29 cellular contexts compared by ENCODE assay signal in the genomic region with DNA sequence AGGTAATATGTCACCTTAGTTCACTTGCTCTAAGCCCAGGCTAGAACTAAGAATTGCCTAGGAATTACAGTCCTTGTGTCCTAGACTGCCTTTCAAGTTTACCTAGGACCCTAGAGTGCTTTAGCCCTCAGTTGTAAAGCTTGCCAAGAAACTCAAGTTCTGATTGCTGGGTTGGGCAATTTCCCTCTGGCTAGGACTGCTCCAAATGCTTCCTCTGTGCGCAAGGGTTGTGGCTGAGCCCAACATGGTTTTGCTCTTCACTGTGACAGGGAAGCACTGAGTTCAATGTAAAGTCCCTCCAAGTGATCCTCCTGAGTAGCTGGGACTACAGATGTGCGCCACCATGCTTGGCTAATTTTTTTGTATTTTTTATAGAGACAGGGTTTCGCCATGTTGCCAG.
"Had no signal": no experiment of that assay in that cellular context is flagged by ENCODE, and none has a peak within 500 bp of the region (broad histone marks: within the 10 kb centered on the region; RNA-seq: fewer than 3 reads in every experiment).

No MANE protein-coding gene starts in this region.

- H3K27ac ChIP-seq: brain microvascular endothelial cell, coronary artery, dorsolateral prefrontal cortex, VCaP had no signal

- H3K27me3 ChIP-seq: brain microvascular endothelial cell, dorsolateral prefrontal cortex had no signal

- ATAC-seq: activated CD8-positive, alpha-beta T cell treated with anti-CD3 and anti-CD28 coated beads for 36 hours; activated T-cell treated with anti-CD3 and anti-CD28 coated beads, Interleukin-2, amount 50 U/mL, for 4 hours; activated T-helper 17 cell treated with anti-CD3 and anti-CD28 coated beads, Interleukin-2, amount 50 U/mL, for 72 hours; esophagus mucosa; T-helper 17 cell; WTC11 had no signal

- H3K4me3 ChIP-seq: coronary artery, dorsolateral prefrontal cortex had no signal

- FAIRE-seq: astrocyte, bronchial epithelial cell, frontal cortex had no signal

- H3K36me3 ChIP-seq: brain microvascular endothelial cell had no signal

- DNase-seq: activated CD4-positive, alpha-beta T cell treated with anti-CD3 and anti-CD28 coated beads for 1 hour; activated CD4-positive, alpha-beta T cell treated with anti-CD3 and anti-CD28 coated beads for 4 hours; activated CD4-positive, alpha-beta T cell treated with anti-CD3 and anti-CD28 coated beads, Interleukin-2, amount 10 ng/mL, durations not matched to agents 7 days and 5 days; activated CD4-positive, alpha-beta T cell treated with anti-CD3 and anti-CD28 coated beads, Interleukin-2, amount 50 U/mL, for 4 hours; activated CD8-positive, alpha-beta memory T cell treated with anti-CD3 and anti-CD28 coated beads for 24 hours; activated CD8-positive, alpha-beta T cell treated with anti-CD3 and anti-CD28 coated beads for 36 hours; activated effector memory CD4-positive, alpha-beta T cell treated with Interleukin-2 at 50 U/mL for 16 hours; activated gamma-delta T cell treated with Interleukin-2 at 50 U/mL for 16 hours; activated naive CD4-positive, alpha-beta T cell treated with anti-CD3 and anti-CD28 coated beads, Interleukin-2, amount 50 U/mL, for 16 hours; activated naive CD4-positive, alpha-beta T cell treated with Interleukin-2 at 50 U/mL for 16 hours; activated T-cell treated with anti-CD3 and anti-CD28 coated beads, Interleukin-2, amount 50 U/mL, for 4 hours; amniotic stem cell; anterior cingulate cortex; brain microvascular endothelial cell; dorsolateral prefrontal cortex; effector memory CD4-positive, alpha-beta T cell; endodermal cell; foreskin fibroblast; head of caudate nucleus; T-helper 17 cell; T1000 had no signal
